16 cellular contexts compared by ENCODE assay signal in the genomic region with DNA sequence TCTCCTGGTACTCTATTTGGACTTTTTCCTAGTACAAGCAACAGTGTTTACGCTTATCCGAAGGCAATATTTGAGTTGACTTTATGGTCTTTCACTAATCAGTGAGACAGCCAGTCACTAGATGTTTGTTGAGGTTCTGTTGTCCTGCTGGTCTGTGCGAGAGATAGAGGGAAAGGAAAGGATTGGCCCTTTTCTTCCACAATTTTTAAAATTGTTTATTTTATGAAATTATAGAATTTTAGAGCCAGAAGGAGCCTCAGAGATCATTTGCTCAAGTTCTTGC. TPM values are rescaled to one million over a fixed set of nuclear protein-coding genes. Genes with fewer than 3 reads are reported as not detected.
DNase-seq lines count a peak whose midpoint lies in the region; ATAC-seq, FAIRE-seq and TF ChIP-seq lines count a peak whose summit lies in the region.
"Had no signal": no experiment of that assay in that cellular context is flagged by ENCODE, and none has a peak within 500 bp of the region (broad histone marks: within the 10 kb centered on the region; RNA-seq: fewer than 3 reads in every experiment).

No MANE protein-coding gene starts in this region.

- H3K27ac ChIP-seq in HUES6 (ENCODE audit: low read depth, low read length) = 0 out of 2 replicates have a peak overlapping the region, but pooled peaks have one; percentile 32
- H3K27ac ChIP-seq in K562 (ENCODE audit: extremely low read depth, low read depth, low read length) = no peak overlapping the region
- H3K27ac ChIP-seq in HepG2 (ENCODE audit: extremely low read length, insufficient read depth, low read length) = no peak overlapping the region
- H3K27ac ChIP-seq in suprapubic skin = no peak overlapping the region

- in situ Hi-C loops in K562 (cut with MboI) = no loop called here
- in situ Hi-C loops in HepG2 (cut with HindIII; ENCODE audit: extremely low pct_ligation_motif_present, low pct_unique_long_range_greater_than_20kb) = no loop called here

- H2AFZ ChIP-seq in K562 (ENCODE audit: low read depth, low read length) = no peak overlapping the region
- H2AFZ ChIP-seq in HepG2 (ENCODE audit: low read length) = no peak overlapping the region

- FAIRE-seq in K562 (lab: Jason Lieb, UNC) (no peak), HepG2 (lab: Jason Lieb, UNC) (no peak)
- FAIRE-seq: GM12891 had no signal

- no peak for TF ChIP-seq CTCF in K562 (IDR thresholded peaks at IDR 0.05 in 2 of 3, conservative IDR thresholded peaks at IDR 0.05 in 1 of 3; ENCODE audit: insufficient read depth in 2 of 3, low read depth in 1 of 3, low read length in 3 of 3)
- TF ChIP-seq CTCF in HepG2 (CRISPR knock-in tag; IDR thresholded peaks at IDR 0.05) = no peak
- TF ChIP-seq CTCF in suprapubic skin (IDR thresholded peaks at IDR 0.05) = no peak

- no peak for TF ChIP-seq RAD21 in K562 (CRISPR knock-in tag; conservative IDR thresholded peaks at IDR 0.05 in 1 of 2, IDR thresholded peaks at IDR 0.05 in 1 of 2)
- no peak for TF ChIP-seq RAD21 in HepG2 (CRISPR knock-in tag; IDR thresholded peaks at IDR 0.05)

- H3K9me1 ChIP-seq in K562 (ENCODE audit: control insufficient read depth, insufficient read depth, low read length) = no peaks in the 10 kb centered on the region

- H3K4me3 Mint-ChIP-seq in T-helper 17 cell = no peak overlapping the region
- H3K4me3 Mint-ChIP-seq: B cell; CD4-positive, alpha-beta T cell had no signal

- H3K27me3 ChIP-seq in HUES6 (ENCODE audit: control insufficient read depth, insufficient read depth, low read length) = no peaks in the 10 kb centered on the region
- H3K27me3 ChIP-seq in K562 (ENCODE audit: control insufficient read depth in 2 of 2, insufficient read depth in 2 of 2, low read length in 2 of 2) = no peaks in the 10 kb centered on the region
- no peaks in the 10 kb centered on the region for H3K27me3 ChIP-seq in HepG2 (ENCODE audit: control insufficient read depth in 1 of 2, insufficient read depth in 2 of 2, low read length in 2 of 2)
- H3K27me3 ChIP-seq in suprapubic skin = no peaks in the 10 kb centered on the region

- H3K36me3 Mint-ChIP-seq in T-helper 17 cell (ENCODE audit: low read depth) = peaks cover 13% of the 10 kb centered on the region

- CTCF ChIA-PET in K562 (lab: Yijun Ruan, JAX; ENCODE audit: low intra/inter-chr PET ratio) (no interaction called here), HepG2 (lab: Yijun Ruan, JAX; ENCODE audit: low intra/inter-chr PET ratio, low total read pairs) (no interaction called here)

- WGBS in K562 (ENCODE audit: insufficient coverage, low coverage, missing lambda C conversion rate) = 93% methylated on average over 3 of the region's 3 CpGs
- 96% methylated on average over 3 of the region's 3 CpGs for WGBS in HepG2 (ENCODE audit: low lambda C conversion rate)
- WGBS in suprapubic skin = 94% methylated on average over 3 of the region's 3 CpGs

- H3K4me1 ChIP-seq in HUES6 (ENCODE audit: control insufficient read depth, insufficient read depth, low read length) (peaks cover 20% of the 10 kb centered on the region), K562 (replicated peaks in 1 of 2; ENCODE audit: control insufficient read depth in 2 of 2, insufficient read depth in 2 of 2, low read length in 2 of 2) (peaks cover 0 to 12% of the 10 kb centered on the region in 2 experiments; a peak in 3 of 5 replicates), HepG2 (ENCODE audit: insufficient read depth, low read length) (0 out of 2 replicates have a peak, but pooled peaks cover 4% of the 10 kb centered on the region), suprapubic skin (peaks cover 29% of the 10 kb centered on the region)

- no peaks in the 10 kb centered on the region for H3K27me3 Mint-ChIP-seq in T-helper 17 cell
- H3K27me3 Mint-ChIP-seq: B cell; CD4-positive, alpha-beta T cell had no signal

- H3K79me2 ChIP-seq in K562 (ENCODE audit: control insufficient read depth, insufficient read depth, low read length) (peaks cover 33% of the 10 kb centered on the region), HepG2 (ENCODE audit: insufficient read depth, low read length) (peaks cover 9% of the 10 kb centered on the region)

- POLR2A ChIA-PET in K562 (lab: Yijun Ruan, JAX) (interaction anchor here (1.2 kb wide), 1 partner anchor 12 kb away, joined by 4 read pairs; no protein-coding TSS in a partner anchor), HepG2 (lab: Yijun Ruan, JAX) (no interaction called here)

- H4K20me1 ChIP-seq in K562 (replicated peaks; ENCODE audit: control insufficient read depth, insufficient read depth, low read length) (no peaks in the 10 kb centered on the region), HepG2 (ENCODE audit: insufficient read depth, low read length) (no peaks in the 10 kb centered on the region)

- no TSS peak for BruUV-seq in K562 (replicated peaks; lab: Mats Ljungman, UMichigan)
- no TSS peak for BruUV-seq in HepG2 (replicated peaks; lab: Mats Ljungman, UMichigan)

- TF ChIP-seq POLR2A in K562 (conservative IDR thresholded peaks at IDR 0.05) (no peak), HepG2 (IDR thresholded peaks at IDR 0.05; ENCODE audit: insufficient read depth in 1 of 2, low read depth in 2 of 2, low read length in 2 of 2) (no peak), suprapubic skin (IDR thresholded peaks at IDR 0.05) (no peak)

- no peak for DNase-seq in T-helper 17 cell
- no peak for DNase-seq in K562 (ENCODE audit: extremely low read depth in 1 of 4, low spot score in 3 of 4)
- no peak for DNase-seq in HepG2 (ENCODE audit: low spot score)
- no peak for DNase-seq in activated gamma-delta T cell treated with Interleukin-2 at 50 U/mL for 16 hours
- DNase-seq in suprapubic skin (ENCODE audit: low spot score in 2 of 2) = no peak
- DNase-seq in activated naive CD4-positive, alpha-beta T cell treated with anti-CD3 and anti-CD28 coated beads, Interleukin-2, amount 50 U/mL, for 16 hours = no peak
- DNase-seq: C1 segment of cervical spinal cord; Calu3; CD4-positive, alpha-beta T cell; DMS 273 treated with DMSO at 0.1 percent for 48 hours; DMS79; GOT3 had no signal

- ATAC-seq in T-helper 17 cell = no peak
- no peak for ATAC-seq in K562
- no peak for ATAC-seq in HepG2

- H3K4me2 ChIP-seq in K562 (ENCODE audit: insufficient read depth, low read length) (no peak overlapping the region), HepG2 (ENCODE audit: low read depth, low read length) (no peak overlapping the region)

- H3K36me3 ChIP-seq in HUES6 (ENCODE audit: control insufficient read depth, insufficient read depth, low read length) (peaks cover 25% of the 10 kb centered on the region), K562 (ENCODE audit: control insufficient read depth, insufficient read depth, low read length) (peaks cover 64% of the 10 kb centered on the region), HepG2 (replicated peaks in 1 of 2; ENCODE audit: control insufficient read depth in 1 of 2, insufficient read depth in 2 of 2, low read length in 2 of 2) (peaks cover 4 to 37% of the 10 kb centered on the region in 2 experiments; a peak in 4 of 5 replicates), suprapubic skin (peaks cover 12% of the 10 kb centered on the region)

- no peak for TF ChIP-seq EP300 in K562 (IDR thresholded peaks at IDR 0.05; ENCODE audit: low read length)
- no peak for TF ChIP-seq EP300 in HepG2 (IDR thresholded peaks at IDR 0.05; ENCODE audit: low read depth in 2 of 2, low read length in 2 of 2)
- TF ChIP-seq EP300 in HepG2 (CRISPR knock-in tag; IDR thresholded peaks at IDR 0.05; ENCODE audit: borderline replicate concordance) = no peak
- TF ChIP-seq EP300 in suprapubic skin (IDR thresholded peaks at IDR 0.05) = no peak

- intact Hi-C loops in K562 (cut with micrococcal nuclease) (no loop called here), HepG2 (cut with micrococcal nuclease; ENCODE audit: unreplicated experiment) (no loop called here)

- H3K4me3 ChIP-seq in HUES6 (ENCODE audit: low read depth, low read length) (no peak overlapping the region), K562 (no peak overlapping the region), HepG2 (replicated peaks in 1 of 3; ENCODE audit: insufficient read depth in 1 of 3, low read depth in 2 of 3, low read length in 3 of 3) (no peak overlapping the region), suprapubic skin (no peak overlapping the region)
- H3K4me3 ChIP-seq: HAP-1 had no signal

- H3K4me1 Mint-ChIP-seq in T-helper 17 cell = peaks cover 39% of the 10 kb centered on the region

- H3K9me3 ChIP-seq in HUES6 (ENCODE audit: control insufficient read depth, insufficient read depth, low read depth, low read length) (no peaks in the 10 kb centered on the region), T-helper 17 cell (ENCODE audit: control insufficient read depth, low read length, poor library complexity, severe bottlenecking) (no peaks in the 10 kb centered on the region), K562 (replicated peaks; ENCODE audit: control insufficient read depth, insufficient read depth, low read depth, low read length) (no peaks in the 10 kb centered on the region), HepG2 (ENCODE audit: low read length) (no peaks in the 10 kb centered on the region), suprapubic skin (no peaks in the 10 kb centered on the region)
- H3K9me3 ChIP-seq: HAP-1 had no signal

- H3K9ac ChIP-seq in HUES6 (ENCODE audit: low read length) (no peak overlapping the region), K562 (ENCODE audit: insufficient read depth in 1 of 2, low read depth in 2 of 2, low read length in 2 of 2) (no peak overlapping the region), HepG2 (ENCODE audit: insufficient read depth, low read depth, low read length) (no peak overlapping the region)

- peak overlapping the region; percentile 93 for H3K27ac Mint-ChIP-seq in T-helper 17 cell
- H3K27ac Mint-ChIP-seq: B cell had no signal

RNA-seq across cellular contexts. Expression of a gene that starts 44.4 kb away (rescaled TPM):
- total RNA-seq in T-helper 17 cell (100 to 1,000 TPM; 173 to 188 TPM), K562 (2014; rRNA removed) (47.3 and 48.9 TPM in 2 replicates), K562 (2014; rRNA removed; fragmentation: Illumina TruSeq; extraction: Trizol) (60.0 and 68.2 TPM in 2 replicates), K562 (2015; rRNA removed; fragmentation: Illumina TruSeq; extraction: Trizol) (60.3 and 62.6 TPM in 2 replicates), K562 (2021) (74.2 and 77.2 TPM in 2 replicates), HepG2 (2016; rRNA removed; fragmentation: Illumina TruSeq; extraction: Trizol) (33.6 and 40.1 TPM in 2 replicates), suprapubic skin (10 to 100 TPM; 29.2 to 83.2 (median 45.2) TPM)
- total RNA-seq in K562 (2011; cell fraction: chromatin; rRNA removed; ENCODE audit: low replicate concordance) = 89.3 and 263 TPM in 2 replicates
- total RNA-seq in K562 (2011; cell fraction: nucleolus; rRNA removed) = 37.0 and 55.8 TPM in 2 replicates
- 93.4 and 112 TPM in 2 replicates for total RNA-seq in K562 (2011; cell fraction: nucleoplasm; rRNA removed)
- polyA plus RNA-seq in K562 (2011; rRNA removed) (39.0 and 45.1 TPM in 2 replicates), K562 (2014; fragmentation: Illumina TruSeq; extraction: Trizol) (39.4 and 51.8 TPM in 2 replicates), K562 (2014; fragmentation: Nextera tagmentation; extraction: Ambion mirVana) (10 to 100 TPM; 21.0 to 24.0 TPM), K562 (2014; rRNA removed) (40.6 and 44.9 TPM in 2 replicates), HepG2 (2011; rRNA removed) (12.9 and 15.4 TPM in 2 replicates)
- 16.5 and 25.0 TPM in 2 replicates for polyA plus RNA-seq in K562 (2011; cell fraction: cytosol; rRNA removed)
- polyA plus RNA-seq in K562 (2011; cell fraction: nucleus; rRNA removed) = 109 and 122 TPM in 2 replicates
- 24.3 and 31.1 TPM in 2 replicates for polyA plus RNA-seq in K562 (2012)
- polyA minus RNA-seq in K562 (2011; rRNA and poly(A)+ RNA removed) = 96.3 and 107 TPM in 2 replicates
- polyA minus RNA-seq in K562 (2011; cell fraction: cytosol; rRNA and poly(A)+ RNA removed) = 24.5 and 37.7 TPM in 2 replicates
- polyA minus RNA-seq in K562 (2011; cell fraction: nucleus; rRNA and poly(A)+ RNA removed) = 86.0 and 138 TPM in 2 replicates
- total RNA-seq in HepG2 (2016; cell fraction: cytosol; rRNA removed; fragmentation: Illumina TruSeq; extraction: Trizol; ENCODE audit: low read depth) = 66.8 and 68.7 TPM in 2 replicates
- 37.5 and 40.8 TPM in 2 replicates for total RNA-seq in HepG2 (2016; cell fraction: insoluble cytoplasmic fraction; rRNA removed; fragmentation: Illumina TruSeq; extraction: Trizol)
- 38.1 and 58.6 TPM in 2 replicates for total RNA-seq in HepG2 (2016; cell fraction: membrane; rRNA removed; fragmentation: Illumina TruSeq; extraction: Trizol)
- 50.7 and 54.4 TPM in 2 replicates for total RNA-seq in HepG2 (2016; cell fraction: nucleus; rRNA removed; fragmentation: Illumina TruSeq; extraction: Trizol)
- polyA plus RNA-seq in HepG2 (2011; cell fraction: cytosol; rRNA removed) = 6.9 and 9.0 TPM in 2 replicates
- 35.9 and 37.8 TPM in 2 replicates for polyA plus RNA-seq in HepG2 (2011; cell fraction: nucleus; rRNA removed)
- polyA plus RNA-seq in HepG2 (2012) = 16.6 and 19.8 TPM in 2 replicates
- polyA plus RNA-seq in HepG2 (2016; cell fraction: cytosol; fragmentation: Illumina TruSeq; extraction: Trizol; ENCODE audit: low read depth) = 1.1 TPM in 2 replicates
- polyA plus RNA-seq in HepG2 (2016; cell fraction: insoluble cytoplasmic fraction; fragmentation: Illumina TruSeq; extraction: Trizol; ENCODE audit: low read depth) = 25.1 and 26.7 TPM in 2 replicates
- 3.2 and 4.4 TPM in 2 replicates for polyA plus RNA-seq in HepG2 (2016; cell fraction: membrane; fragmentation: Illumina TruSeq; extraction: Trizol; ENCODE audit: low read depth)
- polyA plus RNA-seq in HepG2 (2016; cell fraction: nucleus; fragmentation: Illumina TruSeq; extraction: Trizol; ENCODE audit: insufficient read depth, low read depth) = 51.7 and 52.1 TPM in 2 replicates
- polyA minus RNA-seq in HepG2 (2011; rRNA and poly(A)+ RNA removed; ENCODE audit: low replicate concordance) = 16.6 and 30.1 TPM in 2 replicates
- 16.9 and 18.6 TPM in 2 replicates for polyA minus RNA-seq in HepG2 (2011; cell fraction: cytosol; rRNA and poly(A)+ RNA removed)
- 94.5 and 105 TPM in 2 replicates for polyA minus RNA-seq in HepG2 (2011; cell fraction: nucleus; rRNA and poly(A)+ RNA removed)
